ENCODE assay signal across 17 cellular contexts in the genomic region with DNA sequence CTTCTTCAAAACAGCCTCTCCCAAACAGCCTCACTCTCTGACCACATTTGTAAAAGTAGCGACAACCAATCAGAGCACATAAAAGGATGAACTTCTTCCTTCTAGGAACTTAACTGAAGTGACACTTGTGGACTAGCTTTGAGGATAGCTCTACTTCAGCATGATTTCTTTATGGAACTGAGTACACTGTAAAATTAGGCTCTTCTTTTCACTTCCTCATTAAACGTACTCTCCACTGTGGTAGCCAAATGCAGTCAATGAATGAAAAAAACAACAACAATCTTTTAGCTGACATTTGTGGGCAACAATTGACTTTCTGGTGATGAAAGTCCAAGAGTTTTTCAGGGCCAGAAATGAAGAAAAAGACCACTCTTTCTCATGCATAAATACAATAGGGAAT. TPM values are rescaled to one million over a fixed set of nuclear protein-coding genes. Genes with fewer than 3 reads are reported as not detected.
"Had no signal": no experiment of that assay in that cellular context is flagged by ENCODE, and none has a peak within 500 bp of the region (broad histone marks: within the 10 kb centered on the region; RNA-seq: fewer than 3 reads in every experiment).

No MANE protein-coding gene starts in this region.

- DNase-seq: activated CD4-positive, alpha-beta T cell treated with anti-CD3 and anti-CD28 coated beads, Interleukin-2, amount 50 U/mL, for 48 hours; activated naive CD4-positive, alpha-beta T cell treated with anti-CD3 and anti-CD28 coated beads, Interleukin-2, amount 10 ng/mL, durations not matched to agents 7 days and 5 days; activated T-cell treated with anti-CD3 and anti-CD28 coated beads, Interleukin-2, amount 50 U/mL, for 1 hour; effector memory CD8-positive, alpha-beta T cell; heart left ventricle; immature natural killer cell; nucleus accumbens; stimulated activated CD4-positive, alpha-beta T cell treated with anti-CD3 and anti-CD28 coated beads, Interleukin-2, amount 100 ng/mL, for 48 hours; stimulated activated naive CD8-positive, alpha-beta T cell treated with anti-CD3 and anti-CD28 coated beads, Interleukin-15, Interleukin-2, amounts not matched to agents 100 U/mL and 50 U/mL, for 24 hours; WERI-Rb-1 had no signal

- ATAC-seq: effector memory CD8-positive, alpha-beta T cell; stimulated activated naive CD8-positive, alpha-beta T cell treated with anti-CD3 and anti-CD28 coated beads, Interleukin-15, Interleukin-2, amounts not matched to agents 100 U/mL and 50 U/mL, for 24 hours had no signal

RNA-seq across cellular contexts. Expression of gene LRRC53, which starts 9.6 kb away (rescaled TPM):
- total RNA-seq: ascending aorta, breast epithelium, dermis blood vessel endothelial cell, fibroblast of lung, liver, posterior vena cava, suprapubic skin had no signal
- polyA plus RNA-seq: fibroblast of lung, immature natural killer cell, liver had no signal
